ENCODE assay signal across 9 cellular contexts in genomic region chr12:89521348-89522238, GRCh38. TPM values are rescaled to one million over a fixed set of nuclear protein-coding genes. Genes with fewer than 3 reads are reported as not detected.
DNase-seq lines count a peak whose midpoint lies in the region; ATAC-seq and TF ChIP-seq lines count a peak whose summit lies in the region.
"Had no signal": no experiment of that assay in that cellular context is flagged by ENCODE, and none has a peak within 500 bp of the region (broad histone marks: within the 10 kb centered on the region; RNA-seq: fewer than 3 reads in every experiment).

No MANE protein-coding gene starts in this region.

- H3K4me2 ChIP-seq in PC-9, result peak overlapping the region; percentile 27; the same call in 1 of the 2 replicates
- H3K4me2 ChIP-seq: neural progenitor cell had no signal

- H4K20me1 ChIP-seq in PC-9 (ENCODE audit: insufficient read depth), result no peaks in the 10 kb centered on the region

- H3K27ac Mint-ChIP-seq in effector memory CD8-positive, alpha-beta T cell, result no peak overlapping the region
- H3K27ac Mint-ChIP-seq in progenitor cell of endocrine pancreas, result peak overlapping the region; percentile 24
- H3K27ac Mint-ChIP-seq: neural progenitor cell, WTC11 had no signal

- POLR2A ChIA-PET in PC-9 (lab: Charles Lee; ENCODE audit: unreplicated experiment), result interaction anchor here (0.7 kb wide), 1 partner anchor 175 kb away, joined by 4 read pairs; no protein-coding TSS in a partner anchor

- DNase-seq in GM06990 (ENCODE audit: extremely low read depth, insufficient read length) (no peak), PC-9 (no peak), progenitor cell of endocrine pancreas (ENCODE audit: low spot score, unreplicated experiment) (no peak), NCI-H226 (no peak), NCI-H1436 treated with DMSO at 0.1 percent for 48 hours (lab: John Stamatoyannopoulos, UW) (no peak)
- no peak for DNase-seq in effector memory CD8-positive, alpha-beta T cell

- H2AFZ ChIP-seq in PC-9, result no peak overlapping the region
- H2AFZ ChIP-seq: neural progenitor cell had no signal

- H3K36me3 ChIP-seq in GM06990 (ENCODE audit: control insufficient read depth, insufficient read depth, low read length), result no peaks in the 10 kb centered on the region
- H3K36me3 ChIP-seq in PC-9 (ENCODE audit: low read depth), result 0 out of 2 replicates have a peak, but pooled peaks cover 8% of the 10 kb centered on the region
- H3K36me3 ChIP-seq: neural progenitor cell had no signal

- no peaks in the 10 kb centered on the region for H3K9me3 ChIP-seq in PC-9 (ENCODE audit: insufficient read depth, low read depth)

- H3K4me3 Mint-ChIP-seq in effector memory CD8-positive, alpha-beta T cell, result peak overlapping the region; percentile 72 to 76
- peak overlapping the region; percentile 69 for H3K4me3 Mint-ChIP-seq in progenitor cell of endocrine pancreas (ENCODE audit: low read depth)
- H3K4me3 Mint-ChIP-seq: neural progenitor cell, WTC11 had no signal

- H3K27me3 ChIP-seq in GM06990 (replicated peaks; ENCODE audit: control insufficient read depth, insufficient read depth, low read length) (no peaks in the 10 kb centered on the region), PC-9 (ENCODE audit: insufficient read depth, low read depth) (no peaks in the 10 kb centered on the region)
- H3K27me3 ChIP-seq: neural progenitor cell had no signal

- no peak for ATAC-seq in effector memory CD8-positive, alpha-beta T cell (replicated peaks)
- no peak for ATAC-seq in HG03135 (IDR thresholded peaks at IDR 0.05; ENCODE audit: unreplicated experiment)
- ATAC-seq: WTC11 had no signal

- H3K4me3 ChIP-seq in GM06990 (replicated peaks; ENCODE audit: low read depth, low read length), result peak overlapping the region; percentile 20
- no peak overlapping the region for H3K4me3 ChIP-seq in PC-9
- H3K4me3 ChIP-seq: neural progenitor cell had no signal

- H3K79me2 ChIP-seq in PC-9 (ENCODE audit: low read depth), result peaks cover 41% of the 10 kb centered on the region

- H3K36me3 Mint-ChIP-seq in effector memory CD8-positive, alpha-beta T cell (ENCODE audit: insufficient read depth), result peaks cover 27% of the 10 kb centered on the region
- H3K36me3 Mint-ChIP-seq in progenitor cell of endocrine pancreas (ENCODE audit: insufficient read depth), result peaks cover 22% of the 10 kb centered on the region

- H3K4me1 ChIP-seq in PC-9 (replicated peaks; ENCODE audit: insufficient read depth), result peaks cover 17% of the 10 kb centered on the region
- H3K4me1 ChIP-seq: neural progenitor cell had no signal

- H3K9me2 ChIP-seq in PC-9 (ENCODE audit: insufficient read depth), result no peaks in the 10 kb centered on the region

- H3K4me1 Mint-ChIP-seq in effector memory CD8-positive, alpha-beta T cell (ENCODE audit: low read depth in 2 of 2), result peaks cover 33 to 37% of the 10 kb centered on the region in 2 donors
- H3K4me1 Mint-ChIP-seq in progenitor cell of endocrine pancreas (ENCODE audit: low read depth), result peaks cover 35% of the 10 kb centered on the region

- no peaks in the 10 kb centered on the region for H3F3A ChIP-seq in PC-9 (ENCODE audit: insufficient read depth, low read depth)

- CTCF ChIA-PET in PC-9 (lab: Charles Lee), result no interaction called here

- H3K9me3 Mint-ChIP-seq in effector memory CD8-positive, alpha-beta T cell, result no peaks in the 10 kb centered on the region
- no peaks in the 10 kb centered on the region for H3K9me3 Mint-ChIP-seq in progenitor cell of endocrine pancreas (ENCODE audit: low read depth)
- H3K9me3 Mint-ChIP-seq: neural progenitor cell, WTC11 had no signal

- H3K27me3 Mint-ChIP-seq in effector memory CD8-positive, alpha-beta T cell, result no peaks in the 10 kb centered on the region
- no peaks in the 10 kb centered on the region for H3K27me3 Mint-ChIP-seq in progenitor cell of endocrine pancreas

- TF ChIP-seq CTCF in GM06990 (IDR thresholded peaks at IDR 0.05; ENCODE audit: insufficient read depth, low read length, poor library complexity, severe bottlenecking), result no peak
- no peak for TF ChIP-seq CTCF in PC-9 (conservative IDR thresholded peaks at IDR 0.05)
- no peak for TF ChIP-seq CTCF in progenitor cell of endocrine pancreas (IDR thresholded peaks at IDR 0.05; ENCODE audit: unreplicated experiment)

- no TSS peak for BruUV-seq in PC-9 (replicated peaks; lab: Mats Ljungman, UMichigan)

- H3K27ac ChIP-seq in PC-9, result no peak overlapping the region
- H3K27ac ChIP-seq: neural progenitor cell had no signal

- intact Hi-C loops in PC-9 (cut with micrococcal nuclease; ENCODE audit: unreplicated experiment), result no loop called here

RNA-seq across cellular contexts. Expression of gene GALNT4, which starts 3.0 kb away (rescaled TPM):
- total RNA-seq in PC-9 (2021) (3.2 and 3.7 TPM in 2 replicates), progenitor cell of endocrine pancreas (25.7 and 27.9 TPM in 2 replicates)

RNA-seq across cellular contexts. Expression of gene POC1B, which starts 4.3 kb away (rescaled TPM):
- total RNA-seq in PC-9 (2021) (11.5 and 13.6 TPM in 2 replicates), progenitor cell of endocrine pancreas (32.0 and 34.4 TPM in 2 replicates)
